Comparison of ENCODE assay signal across 22 cellular contexts in the genomic region with DNA sequence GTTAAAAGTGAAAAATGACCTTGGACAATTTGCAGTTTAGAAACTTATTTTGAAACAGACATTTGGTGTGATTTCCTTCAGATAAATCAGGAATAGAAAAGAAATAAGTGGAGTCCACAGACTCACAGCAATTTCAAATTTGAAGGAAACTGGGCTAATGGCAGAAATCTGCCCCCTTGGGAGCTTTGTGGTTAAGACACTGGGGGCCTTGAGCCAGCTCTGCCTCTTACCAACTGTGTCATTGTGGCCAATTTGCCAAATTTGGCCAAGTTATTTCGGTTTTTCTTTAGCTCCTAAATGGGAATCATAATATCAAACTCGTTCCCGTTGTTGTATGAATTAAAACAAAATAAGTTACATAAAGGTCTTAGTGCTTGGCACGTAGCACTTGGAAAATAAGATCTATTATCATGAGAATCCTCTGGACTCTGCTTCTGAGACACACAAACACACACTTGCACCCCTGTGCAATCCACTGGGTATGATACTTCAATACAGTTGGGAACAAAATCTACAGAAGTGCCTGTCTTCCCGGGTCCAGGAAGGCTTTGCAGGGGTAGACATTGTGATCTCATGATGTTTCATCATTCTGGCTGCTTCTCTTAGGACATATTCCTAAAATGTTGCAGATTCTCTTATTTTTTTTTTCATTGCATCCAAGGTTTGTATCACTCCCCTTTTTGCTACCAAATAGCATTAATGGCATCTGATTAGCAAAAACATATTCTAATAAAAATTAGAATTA. TPM values are rescaled to one million over a fixed set of nuclear protein-coding genes. Genes with fewer than 3 reads are reported as not detected.
A peak's percentile ranks its signal among the peaks of the same experiment; 100 is the strongest.
DNase-seq lines count a peak whose midpoint lies in the region; ATAC-seq and TF ChIP-seq lines count a peak whose summit lies in the region.
"Had no signal": no experiment of that assay in that cellular context is flagged by ENCODE, and none has a peak within 500 bp of the region (broad histone marks: within the 10 kb centered on the region; RNA-seq: fewer than 3 reads in every experiment).

No MANE protein-coding gene starts in this region.

- H2BK120ac ChIP-seq in trophoblast cell (ENCODE audit: insufficient read depth, low read length, poor library complexity): no peak overlapping the region

- DNase-seq in MG63 (peak; percentile 18), fibroblast of mammary gland (ENCODE audit: low read depth) (peak; percentile 52), skeletal muscle cell (ENCODE audit: low read depth) (peak; percentile 45), NCI-H1436 treated with DMSO at 0.1 percent for 48 hours (lab: John Stamatoyannopoulos, UW) (no peak), trophoblast cell (no peak)
- DNase-seq in activated CD4-positive, CD25-positive, alpha-beta regulatory T cell (lab: John Stamatoyannopoulos, UW): no peak
- DNase-seq: activated CD8-positive, alpha-beta T cell treated with anti-CD3 and anti-CD28 coated beads, Interleukin-2, amount 10 ng/mL, durations not matched to agents 7 days and 5 days; activated T-cell treated with anti-CD3 and anti-CD28 coated beads, Interleukin-2, amount 50 U/mL, for 48 hours; CD8-positive, alpha-beta memory T cell; cortex of kidney; hypothalamus; NCI-H526 treated with DMSO at 0.1 percent for 48 hours; SIG-M5 had no signal

- peak overlapping the region in 1 of 11 experiments; percentile 1; a peak in 1 of 22 replicates for H3K9ac ChIP-seq in BLaER1 treated with 17β-estradiol and CSF1 and Interleukin-3, amounts not matched to agents 10 nM and 100 nM
- H3K9ac ChIP-seq in trophoblast cell (ENCODE audit: low read length): no peak overlapping the region
- H3K9ac ChIP-seq: KMS-11 had no signal

- ATAC-seq in HG03521 (IDR thresholded peaks at IDR 0.05; ENCODE audit: unreplicated experiment): no peak
- ATAC-seq: activated CD8-positive, alpha-beta T cell treated with anti-CD3 and anti-CD28 coated beads, Interleukin-2, amount 10 ng/mL, durations not matched to agents 7 days and 5 days; body of pancreas; natural killer cell treated with Interleukin-12 subunit alpha and Interleukin-12 subunit beta and Interleukin-15 and Interleukin-18, amount 100 ng/mL, for 72 hours had no signal

- H3K4me2 ChIP-seq in BLaER1 treated with 17β-estradiol and CSF1 and Interleukin-3, amounts not matched to agents 10 nM and 100 nM: peak overlapping the region; percentile 27 to 84 (median 72); a peak in 20 of 22 replicates
- H3K4me2 ChIP-seq in trophoblast cell (ENCODE audit: low read length): no peak overlapping the region
- H3K4me2 ChIP-seq: KMS-11 had no signal

- H2BK5ac ChIP-seq in trophoblast cell (ENCODE audit: low read depth, low read length, poor library complexity): no peak overlapping the region

- no peak overlapping the region for H3K23ac ChIP-seq in trophoblast cell (ENCODE audit: low read length)

- no peak overlapping the region for H2BK12ac ChIP-seq in trophoblast cell (ENCODE audit: low read length)

- no peak overlapping the region for H3K27ac ChIP-seq in BLaER1 treated with 17β-estradiol and CSF1 and Interleukin-3, amounts not matched to agents 10 nM and 100 nM
- H3K27ac ChIP-seq in trophoblast cell (ENCODE audit: low read depth, low read length): no peak overlapping the region
- H3K27ac ChIP-seq: body of pancreas, KMS-11, prostate gland, VCaP had no signal

- H4K8ac ChIP-seq in trophoblast cell (ENCODE audit: low read depth, low read length): no peak overlapping the region

- no peaks in the 10 kb centered on the region for H3K79me1 ChIP-seq in trophoblast cell (ENCODE audit: low read length)

- TF ChIP-seq CTCF in fibroblast of mammary gland (conservative IDR thresholded peaks at IDR 0.05; ENCODE audit: control insufficient read depth, insufficient read depth, low read depth, low read length): no peak

- H3K18ac ChIP-seq in trophoblast cell (ENCODE audit: low read length): no peak overlapping the region

- peaks cover 21 to 40% (median 34%) of the 10 kb centered on the region in 10 experiments for H3K4me1 ChIP-seq in BLaER1 treated with 17β-estradiol and CSF1 and Interleukin-3, amounts not matched to agents 10 nM and 100 nM
- no peaks in the 10 kb centered on the region for H3K4me1 ChIP-seq in trophoblast cell (ENCODE audit: control insufficient read depth in 1 of 2, insufficient read depth in 2 of 2, low read length in 2 of 2)
- H3K4me1 ChIP-seq: prostate gland had no signal

- H3K79me2 ChIP-seq in trophoblast cell (ENCODE audit: control insufficient read depth, insufficient read depth, low read length, poor library complexity): no peaks in the 10 kb centered on the region

- H4K12ac ChIP-seq in trophoblast cell (ENCODE audit: low read depth, low read length): no peak overlapping the region

- H4K20me1 ChIP-seq in BLaER1 treated with 17β-estradiol and CSF1 and Interleukin-3, amounts not matched to agents 10 nM and 100 nM: no peaks in the 10 kb centered on the region

- H2AK5ac ChIP-seq in trophoblast cell (ENCODE audit: low read length): no peak overlapping the region

- no peak overlapping the region for H3K4ac ChIP-seq in trophoblast cell (ENCODE audit: low read depth, low read length)

- no peak overlapping the region for H4K91ac ChIP-seq in trophoblast cell (ENCODE audit: low read depth, low read length)

- H3K36me3 ChIP-seq in BLaER1 treated with 17β-estradiol and CSF1 and Interleukin-3, amounts not matched to agents 10 nM and 100 nM: no peaks in the 10 kb centered on the region
- no peaks in the 10 kb centered on the region for H3K36me3 ChIP-seq in MG63
- H3K36me3 ChIP-seq in trophoblast cell (ENCODE audit: control insufficient read depth in 1 of 2, insufficient read depth in 2 of 2, low read length in 2 of 2): no peaks in the 10 kb centered on the region
- H3K36me3 ChIP-seq: prostate gland had no signal

- no peak overlapping the region; a peak in 1 of 20 replicates for H3K4me3 ChIP-seq in BLaER1 treated with 17β-estradiol and CSF1 and Interleukin-3, amounts not matched to agents 10 nM and 100 nM
- H3K4me3 ChIP-seq in MG63 (no peak overlapping the region), fibroblast of mammary gland (ENCODE audit: control insufficient read depth, low read depth, low read length) (no peak overlapping the region), skeletal muscle cell (ENCODE audit: low read depth, low read length) (no peak overlapping the region), trophoblast cell (ENCODE audit: low read depth, low read length) (no peak overlapping the region)
- H3K4me3 ChIP-seq: body of pancreas, prostate gland had no signal

- H3K27me3 ChIP-seq in BLaER1 treated with 17β-estradiol and CSF1 and Interleukin-3, amounts not matched to agents 10 nM and 100 nM: no peaks in the 10 kb centered on the region
- H3K27me3 ChIP-seq in MG63 (no peaks in the 10 kb centered on the region; the same call in 1 of the 2 replicates), trophoblast cell (ENCODE audit: insufficient read depth, low read length) (no peaks in the 10 kb centered on the region)
- H3K27me3 ChIP-seq: body of pancreas had no signal

- peaks cover 3 to 7% (median 4%) of the 10 kb centered on the region in 11 experiments; a peak in 21 of 22 replicates for H3K9me3 ChIP-seq in BLaER1 treated with 17β-estradiol and CSF1 and Interleukin-3, amounts not matched to agents 10 nM and 100 nM (replicated peaks in 1 of 11)
- H3K9me3 ChIP-seq in MG63: no peaks in the 10 kb centered on the region
- H3K9me3 ChIP-seq in trophoblast cell (ENCODE audit: insufficient read depth, low read depth, low read length): no peaks in the 10 kb centered on the region
- H3K9me3 ChIP-seq: body of pancreas, prostate gland had no signal

- no peak overlapping the region for H3K14ac ChIP-seq in trophoblast cell (ENCODE audit: low read length)

- H2AFZ ChIP-seq in trophoblast cell (ENCODE audit: insufficient read depth, low read length, poor library complexity): no peak overlapping the region

- WGBS in trophoblast cell (ENCODE audit: extremely low coverage, insufficient coverage, insufficient read length): no CpG with 5 or more reads among the region's 5 CpGs

RNA-seq across cellular contexts. Expression of a gene that starts 4.9 kb away (rescaled TPM):
- not detected in 2 replicates for total RNA-seq in MG63 (2014; rRNA removed; shearing (Covaris generic); ENCODE audit: low replicate concordance)
- polyA plus RNA-seq in trophoblast cell (2013): 0.12 and 0.27 TPM in 2 replicates
- total RNA-seq: activated CD8-positive, alpha-beta T cell treated with anti-CD3 and anti-CD28 coated beads, Interleukin-2, amount 10 ng/mL, durations not matched to agents 7 days and 5 days; CD8-positive, alpha-beta memory T cell; HFFc6; natural killer cell treated with Interleukin-12 subunit alpha and Interleukin-12 subunit beta and Interleukin-15 and Interleukin-18, amount 100 ng/mL, for 72 hours had no signal
- polyA plus RNA-seq: CD8-positive, alpha-beta memory T cell; keratinocyte had no signal

Comparison
In these comparisons a context has a peak if more than half of its experiments do, and no peak if none do; other contexts are left out.
1. DNase-seq: peak in MG63 (single experiment), fibroblast of mammary gland (single experiment) and skeletal muscle cell (single experiment); none in NCI-H1436 treated with DMSO at 0.1 percent for 48 hours (single experiment), activated CD4-positive, CD25-positive, alpha-beta regulatory T cell (0 of 4) and trophoblast cell (0 of 2).